ENCODE assay signal across 9 cellular contexts in genomic region chr22:30891443-30891755, GRCh38.
"Had no signal": no experiment of that assay in that cellular context is flagged by ENCODE, and none has a peak within 500 bp of the region (broad histone marks: within the 10 kb centered on the region; RNA-seq: fewer than 3 reads in every experiment).

No MANE protein-coding gene starts in this region.

- H3K27me3 ChIP-seq: pancreas, testis had no signal

- DNase-seq: activated CD4-positive, alpha-beta T cell treated with anti-CD3 and anti-CD28 coated beads for 48 hours; activated naive CD8-positive, alpha-beta T cell treated with anti-CD3 and anti-CD28 coated beads for 36 hours; foreskin melanocyte; stimulated activated naive B cell treated with anti-CD40 and anti-IgM and Interleukin-4, amounts not matched to agents 10 μg/mL and 1 μg/mL and 100 μg/mL, for 72 hours had no signal

- H3K4me1 ChIP-seq: pancreas, testis had no signal

- H3K4me3 ChIP-seq: pancreas, smooth muscle cell, testis had no signal

- H3K4me3 Mint-ChIP-seq: activated naive CD8-positive, alpha-beta T cell treated with anti-CD3 and anti-CD28 coated beads for 36 hours; stimulated activated naive B cell treated with anti-CD40 and anti-IgM and Interleukin-4, amounts not matched to agents 10 μg/mL and 1 μg/mL and 100 μg/mL, for 72 hours; T-helper 1 cell treated with Interleukin-12 subunit alpha and Interleukin-12 subunit beta and Interleukin-4 antibody, amounts not matched to agents 30 μg/mL and 1 μg/mL, for 36 hours; WTC11 had no signal

- H3K27ac Mint-ChIP-seq: activated naive CD8-positive, alpha-beta T cell treated with anti-CD3 and anti-CD28 coated beads for 36 hours; stimulated activated naive B cell treated with anti-CD40 and anti-IgM and Interleukin-4, amounts not matched to agents 10 μg/mL and 1 μg/mL and 100 μg/mL, for 72 hours; T-helper 1 cell treated with Interleukin-12 subunit alpha and Interleukin-12 subunit beta and Interleukin-4 antibody, amounts not matched to agents 30 μg/mL and 1 μg/mL, for 36 hours; WTC11 had no signal

- H3K9me3 ChIP-seq: pancreas, testis had no signal

- H3K27me3 Mint-ChIP-seq: activated naive CD8-positive, alpha-beta T cell treated with anti-CD3 and anti-CD28 coated beads for 36 hours; stimulated activated naive B cell treated with anti-CD40 and anti-IgM and Interleukin-4, amounts not matched to agents 10 μg/mL and 1 μg/mL and 100 μg/mL, for 72 hours had no signal

- H3K9me3 Mint-ChIP-seq: activated naive CD8-positive, alpha-beta T cell treated with anti-CD3 and anti-CD28 coated beads for 36 hours; stimulated activated naive B cell treated with anti-CD40 and anti-IgM and Interleukin-4, amounts not matched to agents 10 μg/mL and 1 μg/mL and 100 μg/mL, for 72 hours; T-helper 1 cell treated with Interleukin-12 subunit alpha and Interleukin-12 subunit beta and Interleukin-4 antibody, amounts not matched to agents 30 μg/mL and 1 μg/mL, for 36 hours; WTC11 had no signal

- H3K27ac ChIP-seq: pancreas, testis had no signal
